ENCODE assay signal across 1 cellular context in genomic region chr22:21917206-21917958, GRCh38.
TF ChIP-seq lines count a peak whose summit lies in the region.

No MANE protein-coding gene starts in this region.

TF ChIP-seq in HEK293, 187 proteins besides CTCF, POLR2A, EP300 and RAD21 (continued from another document):
- TF ChIP-seq, protein P1, sequence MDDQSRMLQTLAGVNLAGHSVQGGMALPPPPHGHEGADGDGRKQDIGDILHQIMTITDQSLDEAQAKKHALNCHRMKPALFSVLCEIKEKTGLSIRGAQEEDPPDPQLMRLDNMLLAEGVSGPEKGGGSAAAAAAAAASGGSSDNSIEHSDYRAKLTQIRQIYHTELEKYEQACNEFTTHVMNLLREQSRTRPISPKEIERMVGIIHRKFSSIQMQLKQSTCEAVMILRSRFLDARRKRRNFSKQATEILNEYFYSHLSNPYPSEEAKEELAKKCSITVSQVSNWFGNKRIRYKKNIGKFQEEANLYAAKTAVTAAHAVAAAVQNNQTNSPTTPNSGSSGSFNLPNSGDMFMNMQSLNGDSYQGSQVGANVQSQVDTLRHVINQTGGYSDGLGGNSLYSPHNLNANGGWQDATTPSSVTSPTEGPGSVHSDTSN (CRISPR knock-in tag; IDR thresholded peaks at IDR 0.05): no peak
- TF ChIP-seq EGR2 (tag by site-specific recombination; IDR thresholded peaks at IDR 0.05; ENCODE audit: low read depth) (peak; percentile 11; the same call in 1 of the 2 replicates), ZNF747 (tag by site-specific recombination; IDR thresholded peaks at IDR 0.05) (no peak), ZNF169 (tag by site-specific recombination; IDR thresholded peaks at IDR 0.05) (no peak), ZNF112 (tag by site-specific recombination; IDR thresholded peaks at IDR 0.05) (no peak), ZNF560 (tag by site-specific recombination; IDR thresholded peaks at IDR 0.05; ENCODE audit: borderline replicate concordance) (no peak), KLF1 (tag by site-specific recombination; IDR thresholded peaks at IDR 0.05) (no peak)
- TF ChIP-seq, protein P2, sequence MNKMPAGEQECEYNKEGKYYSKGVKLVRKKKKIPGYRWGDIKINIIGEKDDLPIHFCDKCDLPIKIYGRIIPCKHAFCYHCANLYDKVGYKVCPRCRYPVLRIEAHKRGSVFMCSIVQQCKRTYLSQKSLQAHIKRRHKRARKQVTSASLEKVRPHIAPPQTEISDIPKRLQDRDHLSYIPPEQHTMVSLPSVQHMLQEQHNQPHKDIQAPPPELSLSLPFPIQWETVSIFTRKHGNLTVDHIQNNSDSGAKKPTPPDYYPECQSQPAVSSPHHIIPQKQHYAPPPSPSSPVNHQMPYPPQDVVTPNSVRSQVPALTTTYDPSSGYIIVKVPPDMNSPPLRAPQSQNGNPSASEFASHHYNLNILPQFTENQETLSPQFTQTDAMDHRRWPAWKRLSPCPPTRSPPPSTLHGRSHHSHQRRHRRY (tag by site-specific recombination; IDR thresholded peaks at IDR 0.05): no peak
